In the genomic region with DNA sequence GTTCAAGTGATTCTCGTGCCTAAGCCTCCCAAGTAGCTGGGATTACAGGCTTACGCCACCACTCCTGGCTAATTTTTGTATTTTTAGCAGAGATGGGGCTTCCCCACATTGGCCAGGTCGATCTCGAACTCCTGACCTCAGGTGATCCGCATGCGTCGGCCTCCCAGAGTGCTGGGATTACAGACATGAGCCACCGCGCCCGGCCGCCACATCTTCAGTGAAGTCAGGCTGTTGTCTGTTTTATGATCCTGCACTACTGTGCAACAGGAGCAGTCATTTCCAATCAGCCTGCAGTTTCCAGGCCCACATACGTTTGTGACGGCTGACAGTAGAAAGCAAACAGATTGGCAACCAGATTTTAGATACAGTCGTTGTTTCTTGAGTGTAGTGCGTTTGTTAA, we compare ENCODE assay signal across 14 cellular contexts.
"Had no signal": no experiment of that assay in that cellular context is flagged by ENCODE, and none has a peak within 500 bp of the region (broad histone marks: within the 10 kb centered on the region; RNA-seq: fewer than 3 reads in every experiment).

No MANE protein-coding gene starts in this region.

- H3K9me3 ChIP-seq: gastroesophageal sphincter, left ventricle myocardium inferior, psoas muscle, stomach, testis had no signal

- H3K4me3 ChIP-seq: gastroesophageal sphincter, left ventricle myocardium inferior, psoas muscle, stomach, testis had no signal

- H3K27me3 ChIP-seq: gastroesophageal sphincter, stomach, testis had no signal

- H3K4me1 ChIP-seq: psoas muscle, testis had no signal

- H3K4me3 Mint-ChIP-seq: activated CD4-positive, alpha-beta T cell treated with anti-CD3 and anti-CD28 coated beads, Interleukin-2, amount 10 ng/mL, durations not matched to agents 24 days and 14 days; activated T-helper 1 cell treated with anti-CD3 and anti-CD28 coated beads, Interleukin-12 subunit alpha, Interleukin-12 subunit beta, Interleukin-2, Interleukin-4 antibody, amounts not matched to agents 30 ng/mL and 10 ng/mL and 1 ng/mL, durations not matched to agents 14 hours and 24 hours and 36 hours; nephron progenitor cell; T-helper 2 cell treated with Interferon-gamma antibody and Interleukin-4, amounts not matched to agents 5 μg/mL and 100 μg/mL, for 36 hours had no signal

- H3K27ac Mint-ChIP-seq: activated CD4-positive, alpha-beta T cell treated with anti-CD3 and anti-CD28 coated beads, Interleukin-2, amount 10 ng/mL, durations not matched to agents 24 days and 14 days; activated T-helper 1 cell treated with anti-CD3 and anti-CD28 coated beads, Interleukin-12 subunit alpha, Interleukin-12 subunit beta, Interleukin-2, Interleukin-4 antibody, amounts not matched to agents 30 ng/mL and 10 ng/mL and 1 ng/mL, durations not matched to agents 14 hours and 24 hours and 36 hours; nephron progenitor cell; T-helper 2 cell treated with Interferon-gamma antibody and Interleukin-4, amounts not matched to agents 5 μg/mL and 100 μg/mL, for 36 hours had no signal

- H3K9me3 Mint-ChIP-seq: activated T-helper 1 cell treated with anti-CD3 and anti-CD28 coated beads, Interleukin-12 subunit alpha, Interleukin-12 subunit beta, Interleukin-2, Interleukin-4 antibody, amounts not matched to agents 30 ng/mL and 10 ng/mL and 1 ng/mL, durations not matched to agents 14 hours and 24 hours and 36 hours; nephron progenitor cell; T-helper 2 cell treated with Interferon-gamma antibody and Interleukin-4, amounts not matched to agents 5 μg/mL and 100 μg/mL, for 36 hours had no signal

- ATAC-seq: gastroesophageal sphincter, psoas muscle, sciatic nerve had no signal

- H3K27me3 Mint-ChIP-seq: activated CD4-positive, alpha-beta T cell treated with anti-CD3 and anti-CD28 coated beads, Interleukin-2, amount 10 ng/mL, durations not matched to agents 24 days and 14 days had no signal

- DNase-seq: activated CD4-positive, alpha-beta T cell treated with anti-CD3 and anti-CD28 coated beads, Interleukin-2, amount 10 ng/mL, durations not matched to agents 24 days and 14 days; activated CD4-positive, CD25-positive, alpha-beta regulatory T cell; activated CD8-positive, alpha-beta memory T cell treated with anti-CD3 and anti-CD28 coated beads, Interleukin-2, amount 50 U/mL, for 48 hours; left ventricle myocardium inferior; mesenchymal stem cell; nephron progenitor cell; psoas muscle; stimulated activated CD4-positive, alpha-beta T cell treated with anti-CD3 and anti-CD28 coated beads, Interleukin-1b, Interleukin-23, amount 100 ng/mL, for 48 hours; stomach; testis had no signal

- H3K27ac ChIP-seq: gastroesophageal sphincter, left ventricle myocardium inferior, psoas muscle, stomach, testis had no signal

- H3K4me1 Mint-ChIP-seq: nephron progenitor cell had no signal
